8 cellular contexts compared by ENCODE assay signal in genomic region chr22:28855355-28856094, GRCh38. TPM values are rescaled to one million over a fixed set of nuclear protein-coding genes. Genes with fewer than 3 reads are reported as not detected.
DNase-seq lines count a peak whose midpoint lies in the region; TF ChIP-seq lines count a peak whose summit lies in the region.

No MANE protein-coding gene starts in this region.

- peak; percentile 86 for TF ChIP-seq CTCF in LNCAP (IDR thresholded peaks at IDR 0.05)
- TF ChIP-seq CTCF in MCF 10A (IDR thresholded peaks at IDR 0.05; ENCODE audit: unreplicated experiment), result peak; percentile 89

- H3K9me3 Mint-ChIP-seq in MCF 10A (ENCODE audit: unreplicated experiment), result no peaks in the 10 kb centered on the region

- POLR2A ChIA-PET in MCF 10A (lab: Yijun Ruan, JAX), result interaction anchor here (0.6 to 2.3 kb wide), 3 partner anchors 43 to 200 kb away, joined by 3 to 11 read pairs (median 4); no protein-coding TSS in a partner anchor

- no peak overlapping the region for H3K4me3 Mint-ChIP-seq in MCF 10A (ENCODE audit: unreplicated experiment)

- BruUV-seq in MCF 10A (replicated peaks; lab: Mats Ljungman, UMichigan), result no TSS peak

- DNase-seq in DMS79 treated with DMSO at 0.1 percent for 48 hours (lab: John Stamatoyannopoulos, UW), result peak; percentile 17
- DNase-seq in DMS79 (lab: John Stamatoyannopoulos, UW), result no peak
- DNase-seq in SKM-1 treated with dmso at 0.1 percent for 144 hours (lab: John Stamatoyannopoulos, UW; ENCODE audit: unreplicated experiment), result peak; percentile 39
- DNase-seq in MCF 10A (ENCODE audit: unreplicated experiment), result peak; percentile 67
- peak; percentile 87 for DNase-seq in iPS-NIHi11 (ENCODE audit: low spot score)
- DNase-seq in stimulated activated CD4-positive, alpha-beta T cell treated with anti-CD3 and anti-CD28 coated beads, Interleukin-12 subunit alpha, Interleukin-12 subunit beta, amount 100 ng/mL, for 24 hours (ENCODE audit: low read depth in 2 of 2), result peak; percentile 8
- no peak for DNase-seq in NK-92 (lab: John Stamatoyannopoulos, UW; ENCODE audit: unreplicated experiment)

- intact Hi-C loops in MCF 10A (cut with micrococcal nuclease), result loop anchor here (1.0 kb wide), 3 partner anchors 185 to 390 kb away; no protein-coding TSS in a partner anchor

- CTCF ChIA-PET in MCF 10A (lab: Yijun Ruan, JAX), result interaction anchor here (0.6 to 5.4 kb wide), 27 partner anchors 10 to 390 kb away, joined by 3 to 113 read pairs (median 4); no protein-coding TSS in a partner anchor

- peaks cover 7% of the 10 kb centered on the region for H3K4me1 Mint-ChIP-seq in MCF 10A (ENCODE audit: insufficient read depth, unreplicated experiment)

- no peaks in the 10 kb centered on the region for H3K36me3 Mint-ChIP-seq in MCF 10A (ENCODE audit: insufficient read depth, unreplicated experiment)

- peaks cover 11% of the 10 kb centered on the region for H3K27me3 Mint-ChIP-seq in MCF 10A (ENCODE audit: insufficient read depth, unreplicated experiment)

- H3K27ac Mint-ChIP-seq in MCF 10A (ENCODE audit: low read depth, unreplicated experiment), result no peak overlapping the region

RNA-seq across cellular contexts. Expression of gene ZNRF3, which starts 27.8 kb away (rescaled TPM):
- total RNA-seq in MCF 10A (2022), result 7.1 and 7.9 TPM in 2 replicates

RNA-seq across cellular contexts. Expression of gene XBP1, which starts 55.2 kb away (rescaled TPM):
- total RNA-seq in MCF 10A (2022), result 274 and 429 TPM in 2 replicates

Comparison
In these comparisons a context has a peak if more than half of its experiments do, and no peak if none do; other contexts are left out.
1. DNase-seq: peak in DMS79 treated with DMSO at 0.1 percent for 48 hours (single experiment), SKM-1 treated with dmso at 0.1 percent for 144 hours (single experiment), MCF 10A (single experiment), iPS-NIHi11 (single experiment) and stimulated activated CD4-positive, alpha-beta T cell treated with anti-CD3 and anti-CD28 coated beads, Interleukin-12 subunit alpha, Interleukin-12 subunit beta, amount 100 ng/mL, for 24 hours (2 of 2); none in DMS79 (single experiment) and NK-92 (single experiment).